ENCODE assay signal across 8 cellular contexts in genomic region chr18:63236417-63236816, GRCh38.
DNase-seq lines count a peak whose midpoint lies in the region; ATAC-seq and TF ChIP-seq lines count a peak whose summit lies in the region.

No MANE protein-coding gene starts in this region.

- peaks cover 26% of the 10 kb centered on the region for H3K9me3 Mint-ChIP-seq in activated T-cell treated with anti-CD3 and anti-CD28 coated beads, Interleukin-2, amount 50 U/mL, for 24 hours
- peaks cover 7% of the 10 kb centered on the region for H3K9me3 Mint-ChIP-seq in activated T-cell treated with anti-CD3 and anti-CD28 coated beads, Interleukin-2, amount 50 U/mL, for 4 hours

- H3K4me3 ChIP-seq in transverse colon = no peak overlapping the region

- ATAC-seq in activated T-cell treated with anti-CD3 and anti-CD28 coated beads, Interleukin-2, amount 50 U/mL, for 4 hours = no peak
- no peak for ATAC-seq in HG03378 (IDR thresholded peaks at IDR 0.05; ENCODE audit: unreplicated experiment)

- peaks cover 72% of the 10 kb centered on the region for H3K36me3 Mint-ChIP-seq in activated T-cell treated with anti-CD3 and anti-CD28 coated beads, Interleukin-2, amount 50 U/mL, for 24 hours (ENCODE audit: low read depth)
- peaks cover 34% of the 10 kb centered on the region for H3K36me3 Mint-ChIP-seq in activated T-cell treated with anti-CD3 and anti-CD28 coated beads, Interleukin-2, amount 50 U/mL, for 4 hours (ENCODE audit: insufficient read depth)

- H3K9me3 ChIP-seq in transverse colon = no peaks in the 10 kb centered on the region

- H3K4me3 Mint-ChIP-seq in activated T-cell treated with anti-CD3 and anti-CD28 coated beads, Interleukin-2, amount 50 U/mL, for 24 hours = no peak overlapping the region
- no peak overlapping the region for H3K4me3 Mint-ChIP-seq in activated T-cell treated with anti-CD3 and anti-CD28 coated beads, Interleukin-2, amount 50 U/mL, for 4 hours

- peak overlapping the region; percentile 25 for H3K27ac ChIP-seq in angular gyrus (ENCODE audit: low read depth, low read length)
- peak overlapping the region; percentile 64 to 80 (median 78) for H3K27ac ChIP-seq in transverse colon

- peaks cover 13 to 48% (median 29%) of the 10 kb centered on the region in 4 donors for H3K4me1 ChIP-seq in transverse colon

- 83 to 88% methylated on average over 2 to 15 of the region's 15 CpGs for WGBS in transverse colon (ENCODE audit: low coverage in 1 of 2), 2 donors

- TF ChIP-seq CTCF in transverse colon (IDR thresholded peaks at IDR 0.05) = no peak

- no peak for DNase-seq in activated T-cell treated with anti-CD3 and anti-CD28 coated beads, Interleukin-2, amount 50 U/mL, for 24 hours
- DNase-seq in activated T-cell treated with anti-CD3 and anti-CD28 coated beads, Interleukin-2, amount 50 U/mL, for 4 hours = no peak
- DNase-seq in midbrain (lab: John Stamatoyannopoulos, UW) (peak; percentile 31), transverse colon (no peak), foreskin melanocyte (no peak)
- no peak for DNase-seq in activated effector memory CD4-positive, alpha-beta T cell treated with anti-CD3 and anti-CD28 coated beads, Interleukin-2, amount 50 U/mL, for 16 hours

- no peaks in the 10 kb centered on the region for H3K27me3 ChIP-seq in transverse colon

- intact Hi-C loops in transverse colon (cut with DNase I; ENCODE audit: low total_unique reads) = no loop called here

- no peak for TF ChIP-seq EP300 in transverse colon (IDR thresholded peaks at IDR 0.05; ENCODE audit: low read depth)

- no peaks in the 10 kb centered on the region for H3K36me3 ChIP-seq in transverse colon

- TF ChIP-seq POLR2A in transverse colon (IDR thresholded peaks at IDR 0.05) = no peak

- in situ Hi-C loops in transverse colon (cut with MboI; ENCODE audit: low pct_ligation_motif_present in 1 of 4, low pct_unique_long_range_greater_than_20kb in 1 of 4, low sequenced_read_pairs in 3 of 4) = no loop called here

- peak overlapping the region; percentile 89 for H3K27ac Mint-ChIP-seq in activated T-cell treated with anti-CD3 and anti-CD28 coated beads, Interleukin-2, amount 50 U/mL, for 24 hours

- H3K4me1 Mint-ChIP-seq in activated T-cell treated with anti-CD3 and anti-CD28 coated beads, Interleukin-2, amount 50 U/mL, for 24 hours (ENCODE audit: low read depth) = peaks cover 82% of the 10 kb centered on the region
- peaks cover 66% of the 10 kb centered on the region for H3K4me1 Mint-ChIP-seq in activated T-cell treated with anti-CD3 and anti-CD28 coated beads, Interleukin-2, amount 50 U/mL, for 4 hours (ENCODE audit: low read depth)

- no peaks in the 10 kb centered on the region for H3K27me3 Mint-ChIP-seq in activated T-cell treated with anti-CD3 and anti-CD28 coated beads, Interleukin-2, amount 50 U/mL, for 24 hours
- no peaks in the 10 kb centered on the region for H3K27me3 Mint-ChIP-seq in activated T-cell treated with anti-CD3 and anti-CD28 coated beads, Interleukin-2, amount 50 U/mL, for 4 hours (ENCODE audit: low read depth)
